1 cellular context compared by ENCODE assay signal in genomic region chr20:57693002-57693582, GRCh38.
TF ChIP-seq lines count a peak whose summit lies in the region.

No MANE protein-coding gene starts in this region.

TF ChIP-seq in WTC11, 78 proteins besides CTCF, POLR2A, EP300 and RAD21 (continued from another document):
- TF ChIP-seq PRDM15 (CRISPR knock-in tag; IDR thresholded peaks at IDR 0.05) (no peak), RELA (CRISPR knock-in tag; IDR thresholded peaks at IDR 0.05; ENCODE audit: borderline replicate concordance) (no peak), ZNF423 (CRISPR knock-in tag; IDR thresholded peaks at IDR 0.05) (no peak)
TF ChIP-seq in WTC11: peak in this region for 0.
